16 cellular contexts compared by ENCODE assay signal in genomic region chr12:64624035-64624434, GRCh38. TPM values are rescaled to one million over a fixed set of nuclear protein-coding genes. Genes with fewer than 3 reads are reported as not detected.
DNase-seq lines count a peak whose midpoint lies in the region; ATAC-seq, FAIRE-seq and TF ChIP-seq lines count a peak whose summit lies in the region.
"Had no signal": no experiment of that assay in that cellular context is flagged by ENCODE, and none has a peak within 500 bp of the region (broad histone marks: within the 10 kb centered on the region; RNA-seq: fewer than 3 reads in every experiment).

No MANE protein-coding gene starts in this region.

- FAIRE-seq in small intestine (lab: Jason Lieb, UNC): no peak

- no peaks in the 10 kb centered on the region for H3K9me3 Mint-ChIP-seq in stimulated activated naive CD8-positive, alpha-beta T cell treated with anti-CD3 and anti-CD28 coated beads, Interleukin-15, Interleukin-2, amounts not matched to agents 100 ng/mL and 50 ng/mL, for 24 hours
- H3K9me3 Mint-ChIP-seq in mesothelial cell of epicardium: no peaks in the 10 kb centered on the region
- H3K9me3 Mint-ChIP-seq: activated naive CD4-positive, alpha-beta T cell treated with anti-CD3 and anti-CD28 coated beads, Interleukin-2, amount 10 ng/mL, durations not matched to agents 7 days and 5 days; central memory CD8-positive, alpha-beta T cell; neural crest cell; type B pancreatic cell had no signal

- H3K9me3 ChIP-seq in small intestine (ENCODE audit: control insufficient read depth, low read depth): no peaks in the 10 kb centered on the region

- H3K4me1 ChIP-seq in small intestine (ENCODE audit: control insufficient read depth in 2 of 2, insufficient read depth in 1 of 2, low read depth in 1 of 2, low read length in 1 of 2): peaks cover 2 to 24% of the 10 kb centered on the region in 2 donors

- H3K27ac ChIP-seq in VCaP (peak overlapping the region; percentile 96), small intestine (ENCODE audit: low read depth in 1 of 2, low read length in 1 of 2) (no peak overlapping the region)

- no peaks in the 10 kb centered on the region for H3K27me3 ChIP-seq in small intestine (ENCODE audit: control insufficient read depth in 2 of 2, insufficient read depth in 2 of 2, low read length in 2 of 2)

- TF ChIP-seq CTCF in VCaP (conservative IDR thresholded peaks at IDR 0.05): no peak
- no peak for TF ChIP-seq CTCF in mesothelial cell of epicardium (IDR thresholded peaks at IDR 0.05; ENCODE audit: unreplicated experiment)

- peaks cover 85% of the 10 kb centered on the region for H3K4me1 Mint-ChIP-seq in stimulated activated naive CD8-positive, alpha-beta T cell treated with anti-CD3 and anti-CD28 coated beads, Interleukin-15, Interleukin-2, amounts not matched to agents 100 ng/mL and 50 ng/mL, for 24 hours (ENCODE audit: low read depth)
- peaks cover 18% of the 10 kb centered on the region for H3K4me1 Mint-ChIP-seq in mesothelial cell of epicardium

- no peaks in the 10 kb centered on the region for H3K36me3 ChIP-seq in small intestine (ENCODE audit: control insufficient read depth in 2 of 2, insufficient read depth in 2 of 2, low read length in 2 of 2)

- 94 to 97% (median 96%) methylated on average over 4 of the region's 4 CpGs for WGBS in small intestine, 3 donors

- no peak for DNase-seq in stimulated activated naive CD8-positive, alpha-beta T cell treated with anti-CD3 and anti-CD28 coated beads, Interleukin-15, Interleukin-2, amounts not matched to agents 100 U/mL and 50 U/mL, for 24 hours
- DNase-seq in mesothelial cell of epicardium (ENCODE audit: low spot score in 2 of 2, unreplicated experiment in 2 of 2) (no peak), GM19240 (ENCODE audit: insufficient read length, low spot score) (no peak), NCI-H2196 treated with DMSO at 0.1 percent for 48 hours (lab: John Stamatoyannopoulos, UW; ENCODE audit: unreplicated experiment) (no peak), small intestine (no peak)
- DNase-seq: activated naive CD4-positive, alpha-beta T cell treated with anti-CD3 and anti-CD28 coated beads, Interleukin-2, amount 10 ng/mL, durations not matched to agents 7 days and 5 days; erythroblast; left colon; NCI-H2081; NCI-H774 had no signal

- H3K4me3 ChIP-seq in small intestine (ENCODE audit: low read depth in 1 of 2, low read length in 2 of 2): no peak overlapping the region

- ATAC-seq in stimulated activated naive CD8-positive, alpha-beta T cell treated with anti-CD3 and anti-CD28 coated beads, Interleukin-15, Interleukin-2, amounts not matched to agents 100 U/mL and 50 U/mL, for 24 hours: no peak
- no peak for ATAC-seq in HG03565 (IDR thresholded peaks at IDR 0.05; ENCODE audit: unreplicated experiment)
- ATAC-seq: left colon had no signal

- peaks cover 10% of the 10 kb centered on the region for H3K36me3 Mint-ChIP-seq in stimulated activated naive CD8-positive, alpha-beta T cell treated with anti-CD3 and anti-CD28 coated beads, Interleukin-15, Interleukin-2, amounts not matched to agents 100 ng/mL and 50 ng/mL, for 24 hours (ENCODE audit: low read depth)
- H3K36me3 Mint-ChIP-seq in mesothelial cell of epicardium: no peaks in the 10 kb centered on the region
- H3K36me3 Mint-ChIP-seq: type B pancreatic cell had no signal

- no peak overlapping the region for H3K4me3 Mint-ChIP-seq in stimulated activated naive CD8-positive, alpha-beta T cell treated with anti-CD3 and anti-CD28 coated beads, Interleukin-15, Interleukin-2, amounts not matched to agents 100 ng/mL and 50 ng/mL, for 24 hours
- H3K4me3 Mint-ChIP-seq in mesothelial cell of epicardium: no peak overlapping the region
- H3K4me3 Mint-ChIP-seq: neural crest cell, type B pancreatic cell had no signal

- no peaks in the 10 kb centered on the region for H3K27me3 Mint-ChIP-seq in stimulated activated naive CD8-positive, alpha-beta T cell treated with anti-CD3 and anti-CD28 coated beads, Interleukin-15, Interleukin-2, amounts not matched to agents 100 ng/mL and 50 ng/mL, for 24 hours
- no peaks in the 10 kb centered on the region for H3K27me3 Mint-ChIP-seq in mesothelial cell of epicardium (ENCODE audit: low read depth)
- H3K27me3 Mint-ChIP-seq: activated naive CD4-positive, alpha-beta T cell treated with anti-CD3 and anti-CD28 coated beads, Interleukin-2, amount 10 ng/mL, durations not matched to agents 7 days and 5 days; central memory CD8-positive, alpha-beta T cell; type B pancreatic cell had no signal

- H3K27ac Mint-ChIP-seq in stimulated activated naive CD8-positive, alpha-beta T cell treated with anti-CD3 and anti-CD28 coated beads, Interleukin-15, Interleukin-2, amounts not matched to agents 100 ng/mL and 50 ng/mL, for 24 hours: peak overlapping the region; percentile 54
- peak overlapping the region; percentile 17 for H3K27ac Mint-ChIP-seq in mesothelial cell of epicardium

RNA-seq across cellular contexts. Expression of gene RASSF3, which starts 13.7 kb away (rescaled TPM):
- 16.3 to 18.8 TPM (median 16.3 TPM) in 3 replicates for total RNA-seq in mesothelial cell of epicardium
- polyA plus RNA-seq in small intestine: 10 to 100 TPM; 21.6 to 23.3 (median 22.2) TPM
